Comparison of ENCODE assay signal across 8 cellular contexts in the genomic region with DNA sequence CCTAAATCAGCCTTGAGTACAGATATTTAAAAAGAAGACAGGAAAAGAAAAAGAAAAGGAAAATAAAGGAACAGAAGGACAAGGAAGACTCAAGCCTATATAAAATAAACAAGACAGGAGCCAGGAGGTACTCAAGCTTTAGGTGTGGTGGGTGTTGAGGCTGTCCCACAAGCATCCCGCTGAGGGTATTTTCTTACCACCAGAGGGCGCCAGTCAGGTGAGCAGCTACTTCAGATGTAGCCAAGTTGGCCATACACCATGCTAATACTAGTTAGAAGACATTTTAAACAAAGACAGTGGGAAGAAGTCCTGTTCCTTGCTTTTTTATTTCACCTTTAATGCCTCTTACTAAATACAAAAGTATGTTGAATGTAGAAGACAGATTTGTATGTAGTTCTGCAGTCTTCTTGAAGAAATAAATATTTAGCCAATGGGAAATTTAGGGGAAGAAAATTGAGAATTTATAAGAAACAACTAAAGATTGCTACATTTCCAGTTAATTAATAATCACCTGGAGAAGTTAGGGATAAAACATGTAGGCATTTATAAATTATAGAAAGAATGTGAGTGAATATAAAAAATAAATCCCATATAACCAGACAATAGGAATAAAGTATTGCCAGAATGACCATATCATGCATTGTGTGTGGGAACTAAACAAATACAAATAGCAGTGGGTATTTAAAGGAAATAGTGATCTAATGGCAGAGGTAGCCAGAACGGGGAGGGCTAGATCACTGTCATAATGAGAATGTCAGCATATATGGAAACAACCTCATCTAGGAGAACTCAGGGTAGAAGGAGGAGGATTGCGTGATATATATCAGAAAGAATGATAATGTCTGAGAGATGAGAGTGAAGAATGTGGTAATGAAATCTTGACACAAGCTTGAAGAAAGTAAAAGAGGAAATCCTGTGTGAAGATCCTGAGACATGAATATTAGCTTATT.
DNase-seq lines count a peak whose midpoint lies in the region; ATAC-seq and TF ChIP-seq lines count a peak whose summit lies in the region.

No MANE protein-coding gene starts in this region.

- no peak overlapping the region for H2BK12ac ChIP-seq in neuronal stem cell (ENCODE audit: low read length)

- H4K91ac ChIP-seq in neuronal stem cell (ENCODE audit: low read depth, low read length, poor library complexity): no peak overlapping the region

- H3K27me3 ChIP-seq in CD4-positive, alpha-beta T cell (ENCODE audit: control insufficient read depth, insufficient read depth, low read length): no peaks in the 10 kb centered on the region
- H3K27me3 ChIP-seq in esophagus muscularis mucosa: no peaks in the 10 kb centered on the region
- H3K27me3 ChIP-seq in neuronal stem cell (ENCODE audit: control insufficient read depth in 3 of 3, insufficient read depth in 3 of 3, low read depth in 1 of 3, low read length in 3 of 3): no peaks in the 10 kb centered on the region
- no peaks in the 10 kb centered on the region for H3K27me3 ChIP-seq in thoracic aorta (replicated peaks; ENCODE audit: insufficient read depth)

- CTCF ChIA-PET in CD4-positive, alpha-beta T cell (lab: Charles Lee): interaction anchor here (0.5 to 1.8 kb wide), 9 partner anchors 13 to 446 kb away, joined by 3 to 7 read pairs (median 4); partner anchors contain the start of gene EPGN

- H3K4me1 Mint-ChIP-seq in CD4-positive, alpha-beta T cell (ENCODE audit: low read depth): no peaks in the 10 kb centered on the region

- H3K79me1 ChIP-seq in neuronal stem cell (ENCODE audit: low read depth, low read length): no peaks in the 10 kb centered on the region

- no peak overlapping the region for H3K4ac ChIP-seq in neuronal stem cell (ENCODE audit: low read length)

- no peak overlapping the region for H2BK120ac ChIP-seq in neuronal stem cell (ENCODE audit: low read depth, low read length)

- no peak overlapping the region for H3K14ac ChIP-seq in neuronal stem cell (ENCODE audit: low read length)

- H2BK15ac ChIP-seq in neuronal stem cell (ENCODE audit: low read length): no peak overlapping the region

- H4K8ac ChIP-seq in neuronal stem cell (ENCODE audit: low read depth, low read length): no peak overlapping the region

- ATAC-seq in CD4-positive, alpha-beta T cell (ENCODE audit: poor library complexity): peak; percentile 75
- ATAC-seq in GM18907 (IDR thresholded peaks at IDR 0.05; ENCODE audit: unreplicated experiment) (peak; percentile 85), HG03139 (IDR thresholded peaks at IDR 0.05; ENCODE audit: unreplicated experiment) (peak; percentile 73), thoracic aorta (ENCODE audit: insufficient number of reproducible peaks, low FRiP score, low read depth) (no peak)

- no peak for TF ChIP-seq EP300 in esophagus muscularis mucosa (IDR thresholded peaks at IDR 0.05)

- DNase-seq in CD4-positive, alpha-beta T cell: peak; percentile 51 to 72 (median 62)
- DNase-seq in NOMO-1 treated with DMSO at 0.1 percent for 48 hours (lab: John Stamatoyannopoulos, UW; ENCODE audit: unreplicated experiment) (peak; percentile 45), esophagus muscularis mucosa (ENCODE audit: extremely low spot score) (no peak), neuronal stem cell (ENCODE audit: low spot score) (peak; percentile 74), thoracic aorta (ENCODE audit: low spot score) (no peak)
- peak; percentile 27 for DNase-seq in activated CD8-positive, alpha-beta memory T cell treated with anti-CD3 and anti-CD28 coated beads, Interleukin-2, amount 50 U/mL, for 1 hour (ENCODE audit: extremely low read depth)

- H3K4me3 ChIP-seq in esophagus muscularis mucosa (no peak overlapping the region), neuronal stem cell (ENCODE audit: low read length in 2 of 2) (no peak overlapping the region), thoracic aorta (no peak overlapping the region)

- no peak overlapping the region for H3K4me3 Mint-ChIP-seq in CD4-positive, alpha-beta T cell

- no peak overlapping the region for H3K27ac ChIP-seq in CD4-positive, alpha-beta T cell (ENCODE audit: low read depth, low read length)
- H3K27ac ChIP-seq in esophagus muscularis mucosa (replicated peaks in 1 of 4) (no peak overlapping the region), neuronal stem cell (replicated peaks; ENCODE audit: low read length) (no peak overlapping the region), thoracic aorta (no peak overlapping the region)

- H3K9ac ChIP-seq in neuronal stem cell (ENCODE audit: low read depth, low read length, poor library complexity): no peak overlapping the region

- H3K4me1 ChIP-seq in esophagus muscularis mucosa: peaks cover 0 to 3% (median 0%) of the 10 kb centered on the region in 4 donors
- no peaks in the 10 kb centered on the region for H3K4me1 ChIP-seq in neuronal stem cell (ENCODE audit: control insufficient read depth in 2 of 2, insufficient read depth in 1 of 2, low read depth in 1 of 2, low read length in 2 of 2)
- no peaks in the 10 kb centered on the region for H3K4me1 ChIP-seq in thoracic aorta (ENCODE audit: control insufficient read depth in 1 of 2, low read depth in 2 of 2)

- H3K9me3 Mint-ChIP-seq in CD4-positive, alpha-beta T cell: no peaks in the 10 kb centered on the region

- H3K27ac Mint-ChIP-seq in CD4-positive, alpha-beta T cell: no peak overlapping the region

- H2BK5ac ChIP-seq in neuronal stem cell (ENCODE audit: low read length): no peak overlapping the region

- H2AK5ac ChIP-seq in neuronal stem cell (ENCODE audit: low read depth, low read length): no peak overlapping the region

- H3K9me3 ChIP-seq in CD4-positive, alpha-beta T cell (ENCODE audit: control insufficient read depth, low read length): no peaks in the 10 kb centered on the region
- no peaks in the 10 kb centered on the region for H3K9me3 ChIP-seq in esophagus muscularis mucosa
- no peaks in the 10 kb centered on the region for H3K9me3 ChIP-seq in neuronal stem cell (replicated peaks in 1 of 2; ENCODE audit: control insufficient read depth in 2 of 2, insufficient read depth in 1 of 2, low read depth in 1 of 2, low read length in 2 of 2)
- no peaks in the 10 kb centered on the region for H3K9me3 ChIP-seq in thoracic aorta

- H3K36me3 ChIP-seq in esophagus muscularis mucosa (peaks cover 0 to 7% (median 0%) of the 10 kb centered on the region in 4 donors), neuronal stem cell (replicated peaks in 1 of 2; ENCODE audit: control insufficient read depth in 2 of 2, insufficient read depth in 2 of 2, low read length in 2 of 2) (peaks cover 0 to 20% of the 10 kb centered on the region in 2 donors), thoracic aorta (no peaks in the 10 kb centered on the region)

- peak; percentile 91 for TF ChIP-seq CTCF in CD4-positive, alpha-beta T cell (IDR thresholded peaks at IDR 0.05)
- TF ChIP-seq CTCF in esophagus muscularis mucosa (IDR thresholded peaks at IDR 0.05): peak; percentile 63 to 84 (median 69)
- TF ChIP-seq CTCF in thoracic aorta (IDR thresholded peaks at IDR 0.05): peak; percentile 60

- intact Hi-C loops in CD4-positive, alpha-beta T cell (cut with DNase I, micrococcal nuclease): loop anchor here (1.0 to 10.0 kb wide), 5 partner anchors 82 to 443 kb away; no protein-coding TSS in a partner anchor
- intact Hi-C loops in esophagus muscularis mucosa (cut with DNase I): loop anchor here (10.0 kb wide), 1 partner anchor 86 kb away; no protein-coding TSS in a partner anchor

- H3K36me3 Mint-ChIP-seq in CD4-positive, alpha-beta T cell (ENCODE audit: low read depth): no peaks in the 10 kb centered on the region

- no peak overlapping the region for H2AFZ ChIP-seq in neuronal stem cell (ENCODE audit: low read length)

- 47% methylated on average over 4 of the region's 4 CpGs for WGBS in esophagus muscularis mucosa
- WGBS in neuronal stem cell (ENCODE audit: extremely low coverage in 2 of 2, insufficient read length in 2 of 2, insufficient replicate concordance in 1 of 2), 2 donors: no CpG with 5 or more reads among the region's 4 CpGs

- no peaks in the 10 kb centered on the region for H3K27me3 Mint-ChIP-seq in CD4-positive, alpha-beta T cell

- H3K18ac ChIP-seq in neuronal stem cell (ENCODE audit: low read length): no peak overlapping the region

- POLR2A ChIA-PET in CD4-positive, alpha-beta T cell (lab: Charles Lee): interaction anchor here (0.6 kb wide), 1 partner anchor 78 kb away, joined by 3 read pairs; no protein-coding TSS in a partner anchor

- no peak overlapping the region for H3K4me2 ChIP-seq in neuronal stem cell (ENCODE audit: insufficient read depth, low read length, poor library complexity, severe bottlenecking)

- no peak overlapping the region for H3K23ac ChIP-seq in neuronal stem cell (ENCODE audit: low read depth, low read length, poor library complexity)

- no peak for TF ChIP-seq POLR2A in esophagus muscularis mucosa (IDR thresholded peaks at IDR 0.05; ENCODE audit: low read depth)

Comparison
In these comparisons a context has a peak if more than half of its experiments do, and no peak if none do; other contexts are left out.
1. DNase-seq: peak in CD4-positive, alpha-beta T cell (10 of 10), NOMO-1 treated with DMSO at 0.1 percent for 48 hours (single experiment), activated CD8-positive, alpha-beta memory T cell treated with anti-CD3 and anti-CD28 coated beads, Interleukin-2, amount 50 U/mL, for 1 hour (single experiment) and neuronal stem cell (single experiment); none in esophagus muscularis mucosa (single experiment) and thoracic aorta (single experiment).
2. Peak in every context shown above with its lines, with median percentiles within 50 percentile points of each other: CTCF ChIP-seq.